ENCODE assay signal across 1 cellular context in the genomic region with DNA sequence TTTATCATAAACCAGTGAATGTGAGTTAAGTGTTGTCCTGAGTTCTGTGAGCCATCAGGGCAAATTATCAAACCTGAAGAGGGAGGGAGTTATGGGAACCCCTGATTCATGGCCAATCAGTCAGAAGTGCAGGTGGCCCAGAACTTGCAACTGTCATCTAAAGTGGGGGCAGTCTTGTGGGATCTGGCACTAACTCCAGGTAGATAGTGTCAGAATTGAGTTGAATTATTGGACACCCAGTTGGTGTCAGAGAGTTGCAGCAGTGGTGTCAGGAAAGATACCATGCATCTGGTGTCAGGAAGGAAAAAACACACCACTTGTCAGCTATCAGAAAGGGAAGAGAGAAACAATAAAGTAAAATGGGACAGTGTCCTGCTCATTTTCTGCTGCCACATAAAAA.
TF ChIP-seq lines count a peak whose summit lies in the region.

No MANE protein-coding gene starts in this region.

TF ChIP-seq in GM23338, 12 proteins besides CTCF, POLR2A, EP300 and RAD21:
- TF ChIP-seq, protein P1, sequence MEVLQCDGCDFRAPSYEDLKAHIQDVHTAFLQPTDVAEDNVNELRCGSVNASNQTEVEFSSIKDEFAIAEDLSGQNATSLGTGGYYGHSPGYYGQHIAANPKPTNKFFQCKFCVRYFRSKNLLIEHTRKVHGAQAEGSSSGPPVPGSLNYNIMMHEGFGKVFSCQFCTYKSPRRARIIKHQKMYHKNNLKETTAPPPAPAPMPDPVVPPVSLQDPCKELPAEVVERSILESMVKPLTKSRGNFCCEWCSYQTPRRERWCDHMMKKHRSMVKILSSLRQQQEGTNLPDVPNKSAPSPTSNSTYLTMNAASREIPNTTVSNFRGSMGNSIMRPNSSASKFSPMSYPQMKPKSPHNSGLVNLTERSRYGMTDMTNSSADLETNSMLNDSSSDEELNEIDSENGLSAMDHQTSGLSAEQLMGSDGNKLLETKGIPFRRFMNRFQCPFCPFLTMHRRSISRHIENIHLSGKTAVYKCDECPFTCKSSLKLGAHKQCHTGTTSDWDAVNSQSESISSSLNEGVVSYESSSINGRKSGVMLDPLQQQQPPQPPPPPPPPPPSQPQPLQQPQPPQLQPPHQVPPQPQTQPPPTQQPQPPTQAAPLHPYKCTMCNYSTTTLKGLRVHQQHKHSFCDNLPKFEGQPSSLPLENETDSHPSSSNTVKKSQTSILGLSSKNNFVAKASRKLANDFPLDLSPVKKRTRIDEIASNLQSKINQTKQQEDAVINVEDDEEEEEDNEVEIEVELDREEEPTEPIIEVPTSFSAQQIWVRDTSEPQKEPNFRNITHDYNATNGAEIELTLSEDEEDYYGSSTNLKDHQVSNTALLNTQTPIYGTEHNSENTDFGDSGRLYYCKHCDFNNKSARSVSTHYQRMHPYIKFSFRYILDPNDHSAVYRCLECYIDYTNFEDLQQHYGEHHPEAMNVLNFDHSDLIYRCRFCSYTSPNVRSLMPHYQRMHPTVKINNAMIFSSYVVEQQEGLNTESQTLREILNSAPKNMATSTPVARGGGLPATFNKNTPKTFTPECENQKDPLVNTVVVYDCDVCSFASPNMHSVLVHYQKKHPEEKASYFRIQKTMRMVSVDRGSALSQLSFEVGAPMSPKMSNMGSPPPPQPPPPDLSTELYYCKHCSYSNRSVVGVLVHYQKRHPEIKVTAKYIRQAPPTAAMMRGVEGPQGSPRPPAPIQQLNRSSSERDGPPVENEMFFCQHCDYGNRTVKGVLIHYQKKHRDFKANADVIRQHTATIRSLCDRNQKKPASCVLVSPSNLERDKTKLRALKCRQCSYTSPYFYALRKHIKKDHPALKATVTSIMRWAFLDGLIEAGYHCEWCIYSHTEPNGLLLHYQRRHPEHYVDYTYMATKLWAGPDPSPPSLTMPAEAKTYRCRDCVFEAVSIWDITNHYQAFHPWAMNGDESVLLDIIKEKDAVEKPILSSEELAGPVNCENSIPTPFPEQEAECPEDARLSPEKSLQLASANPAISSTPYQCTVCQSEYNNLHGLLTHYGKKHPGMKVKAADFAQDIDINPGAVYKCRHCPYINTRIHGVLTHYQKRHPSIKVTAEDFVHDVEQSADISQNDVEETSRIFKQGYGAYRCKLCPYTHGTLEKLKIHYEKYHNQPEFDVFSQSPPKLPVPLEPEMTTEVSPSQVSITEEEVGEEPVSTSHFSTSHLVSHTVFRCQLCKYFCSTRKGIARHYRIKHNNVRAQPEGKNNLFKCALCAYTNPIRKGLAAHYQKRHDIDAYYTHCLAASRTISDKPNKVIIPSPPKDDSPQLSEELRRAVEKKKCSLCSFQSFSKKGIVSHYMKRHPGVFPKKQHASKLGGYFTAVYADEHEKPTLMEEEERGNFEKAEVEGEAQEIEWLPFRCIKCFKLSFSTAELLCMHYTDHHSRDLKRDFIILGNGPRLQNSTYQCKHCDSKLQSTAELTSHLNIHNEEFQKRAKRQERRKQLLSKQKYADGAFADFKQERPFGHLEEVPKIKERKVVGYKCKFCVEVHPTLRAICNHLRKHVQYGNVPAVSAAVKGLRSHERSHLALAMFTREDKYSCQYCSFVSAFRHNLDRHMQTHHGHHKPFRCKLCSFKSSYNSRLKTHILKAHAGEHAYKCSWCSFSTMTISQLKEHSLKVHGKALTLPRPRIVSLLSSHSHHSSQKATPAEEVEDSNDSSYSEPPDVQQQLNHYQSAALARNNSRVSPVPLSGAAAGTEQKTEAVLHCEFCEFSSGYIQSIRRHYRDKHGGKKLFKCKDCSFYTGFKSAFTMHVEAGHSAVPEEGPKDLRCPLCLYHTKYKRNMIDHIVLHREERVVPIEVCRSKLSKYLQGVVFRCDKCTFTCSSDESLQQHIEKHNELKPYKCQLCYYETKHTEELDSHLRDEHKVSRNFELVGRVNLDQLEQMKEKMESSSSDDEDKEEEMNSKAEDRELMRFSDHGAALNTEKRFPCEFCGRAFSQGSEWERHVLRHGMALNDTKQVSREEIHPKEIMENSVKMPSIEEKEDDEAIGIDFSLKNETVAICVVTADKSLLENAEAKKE (CRISPR knock-in tag; IDR thresholded peaks at IDR 0.05): no peak
- TF ChIP-seq EZH2 (IDR thresholded peaks at IDR 0.05; ENCODE audit: low read depth, unreplicated experiment): no peak
- TF ChIP-seq, protein P2, sequence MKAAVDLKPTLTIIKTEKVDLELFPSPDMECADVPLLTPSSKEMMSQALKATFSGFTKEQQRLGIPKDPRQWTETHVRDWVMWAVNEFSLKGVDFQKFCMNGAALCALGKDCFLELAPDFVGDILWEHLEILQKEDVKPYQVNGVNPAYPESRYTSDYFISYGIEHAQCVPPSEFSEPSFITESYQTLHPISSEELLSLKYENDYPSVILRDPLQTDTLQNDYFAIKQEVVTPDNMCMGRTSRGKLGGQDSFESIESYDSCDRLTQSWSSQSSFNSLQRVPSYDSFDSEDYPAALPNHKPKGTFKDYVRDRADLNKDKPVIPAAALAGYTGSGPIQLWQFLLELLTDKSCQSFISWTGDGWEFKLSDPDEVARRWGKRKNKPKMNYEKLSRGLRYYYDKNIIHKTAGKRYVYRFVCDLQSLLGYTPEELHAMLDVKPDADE (IDR thresholded peaks at IDR 0.05): no peak
- no peak for TF ChIP-seq STAT1 (IDR thresholded peaks at IDR 0.05; ENCODE audit: unreplicated experiment)
- TF ChIP-seq, protein P3, sequence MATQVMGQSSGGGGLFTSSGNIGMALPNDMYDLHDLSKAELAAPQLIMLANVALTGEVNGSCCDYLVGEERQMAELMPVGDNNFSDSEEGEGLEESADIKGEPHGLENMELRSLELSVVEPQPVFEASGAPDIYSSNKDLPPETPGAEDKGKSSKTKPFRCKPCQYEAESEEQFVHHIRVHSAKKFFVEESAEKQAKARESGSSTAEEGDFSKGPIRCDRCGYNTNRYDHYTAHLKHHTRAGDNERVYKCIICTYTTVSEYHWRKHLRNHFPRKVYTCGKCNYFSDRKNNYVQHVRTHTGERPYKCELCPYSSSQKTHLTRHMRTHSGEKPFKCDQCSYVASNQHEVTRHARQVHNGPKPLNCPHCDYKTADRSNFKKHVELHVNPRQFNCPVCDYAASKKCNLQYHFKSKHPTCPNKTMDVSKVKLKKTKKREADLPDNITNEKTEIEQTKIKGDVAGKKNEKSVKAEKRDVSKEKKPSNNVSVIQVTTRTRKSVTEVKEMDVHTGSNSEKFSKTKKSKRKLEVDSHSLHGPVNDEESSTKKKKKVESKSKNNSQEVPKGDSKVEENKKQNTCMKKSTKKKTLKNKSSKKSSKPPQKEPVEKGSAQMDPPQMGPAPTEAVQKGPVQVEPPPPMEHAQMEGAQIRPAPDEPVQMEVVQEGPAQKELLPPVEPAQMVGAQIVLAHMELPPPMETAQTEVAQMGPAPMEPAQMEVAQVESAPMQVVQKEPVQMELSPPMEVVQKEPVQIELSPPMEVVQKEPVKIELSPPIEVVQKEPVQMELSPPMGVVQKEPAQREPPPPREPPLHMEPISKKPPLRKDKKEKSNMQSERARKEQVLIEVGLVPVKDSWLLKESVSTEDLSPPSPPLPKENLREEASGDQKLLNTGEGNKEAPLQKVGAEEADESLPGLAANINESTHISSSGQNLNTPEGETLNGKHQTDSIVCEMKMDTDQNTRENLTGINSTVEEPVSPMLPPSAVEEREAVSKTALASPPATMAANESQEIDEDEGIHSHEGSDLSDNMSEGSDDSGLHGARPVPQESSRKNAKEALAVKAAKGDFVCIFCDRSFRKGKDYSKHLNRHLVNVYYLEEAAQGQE (IDR thresholded peaks at IDR 0.05; ENCODE audit: unreplicated experiment): no peak
- no peak for TF ChIP-seq ZNF114 (CRISPR knock-in tag; IDR thresholded peaks at IDR 0.05)
- no peak for TF ChIP-seq ZNF331 (CRISPR knock-in tag; IDR thresholded peaks at IDR 0.05; ENCODE audit: low read depth)
